ENCODE assay signal across 16 cellular contexts in genomic region chr6:163841326-163841725, GRCh38.
DNase-seq lines count a peak whose midpoint lies in the region; ATAC-seq and TF ChIP-seq lines count a peak whose summit lies in the region.
"Had no signal": no experiment of that assay in that cellular context is flagged by ENCODE, and none has a peak within 500 bp of the region (broad histone marks: within the 10 kb centered on the region; RNA-seq: fewer than 3 reads in every experiment).

No MANE protein-coding gene starts in this region.

- no peak overlapping the region for H2BK120ac ChIP-seq in neuronal stem cell (ENCODE audit: low read depth, low read length)

- peak; percentile 6 to 17 for ATAC-seq in natural killer cell treated with Interleukin-12 subunit alpha and Interleukin-12 subunit beta and Interleukin-15 and Interleukin-18, amount 100 ng/mL, for 72 hours
- ATAC-seq in natural killer cell = no peak
- ATAC-seq: HepG2 had no signal

- no peaks in the 10 kb centered on the region for H3K9me3 Mint-ChIP-seq in natural killer cell treated with Interleukin-12 subunit alpha and Interleukin-12 subunit beta and Interleukin-15 and Interleukin-18, amount 100 ng/mL, for 72 hours
- no peaks in the 10 kb centered on the region for H3K9me3 Mint-ChIP-seq in natural killer cell

- no peak overlapping the region for H2BK15ac ChIP-seq in neuronal stem cell (ENCODE audit: low read length)

- H3K27ac Mint-ChIP-seq in natural killer cell treated with Interleukin-12 subunit alpha and Interleukin-12 subunit beta and Interleukin-15 and Interleukin-18, amount 100 ng/mL, for 72 hours = no peak overlapping the region
- H3K27ac Mint-ChIP-seq in natural killer cell = no peak overlapping the region
- H3K27ac Mint-ChIP-seq: CD4-positive, CD25-positive, alpha-beta regulatory T cell; HFFc6 had no signal

- no peak overlapping the region for H3K4me2 ChIP-seq in neuronal stem cell (ENCODE audit: insufficient read depth, low read length, poor library complexity, severe bottlenecking)
- H3K4me2 ChIP-seq: BLaER1 had no signal

- H2BK5ac ChIP-seq in neuronal stem cell (ENCODE audit: low read length) = no peak overlapping the region

- no peaks in the 10 kb centered on the region for H3K36me3 ChIP-seq in neuronal stem cell (replicated peaks in 1 of 2; ENCODE audit: control insufficient read depth in 2 of 2, insufficient read depth in 2 of 2, low read length in 2 of 2)
- no peaks in the 10 kb centered on the region for H3K36me3 ChIP-seq in effector memory CD4-positive, alpha-beta T cell (ENCODE audit: control insufficient read depth, insufficient read depth, low read length)
- H3K36me3 ChIP-seq: BLaER1 had no signal

- H3K27me3 Mint-ChIP-seq in natural killer cell treated with Interleukin-12 subunit alpha and Interleukin-12 subunit beta and Interleukin-15 and Interleukin-18, amount 100 ng/mL, for 72 hours = peaks cover 0 to 15% of the 10 kb centered on the region in 2 donors
- peaks cover 6 to 21% of the 10 kb centered on the region in 2 donors for H3K27me3 Mint-ChIP-seq in natural killer cell (ENCODE audit: low read depth in 2 of 2)

- DNase-seq in natural killer cell treated with Interleukin-12 subunit alpha and Interleukin-12 subunit beta and Interleukin-15 and Interleukin-18, amount 100 ng/mL, for 72 hours (ENCODE audit: low spot score) = no peak
- DNase-seq in natural killer cell = no peak
- peak; percentile 9 for DNase-seq in epithelial cell of esophagus (ENCODE audit: low read depth)
- DNase-seq in neuronal stem cell (ENCODE audit: low spot score) = no peak
- DNase-seq in activated CD4-positive, alpha-beta T cell treated with anti-CD3 and anti-CD28 coated beads, Interleukin-2, amount 50 U/mL, for 1 hour = no peak
- DNase-seq in effector memory CD4-positive, alpha-beta T cell = no peak
- DNase-seq in NCI-H774 (lab: John Stamatoyannopoulos, UW) = no peak
- DNase-seq: 8988T; AML-193; CD4-positive, CD25-positive, alpha-beta regulatory T cell; DMS79 treated with DMSO at 0.1 percent for 48 hours; GF-D8; HCEC 1CT; HFFc6 had no signal

- H3K4me1 ChIP-seq in neuronal stem cell (ENCODE audit: control insufficient read depth in 2 of 2, insufficient read depth in 1 of 2, low read depth in 1 of 2, low read length in 2 of 2) = peaks cover 9 to 25% of the 10 kb centered on the region in 2 donors
- no peaks in the 10 kb centered on the region for H3K4me1 ChIP-seq in effector memory CD4-positive, alpha-beta T cell (ENCODE audit: control insufficient read depth, insufficient read depth, low read length, poor library complexity, severe bottlenecking)
- H3K4me1 ChIP-seq: BLaER1 had no signal

- H3K4ac ChIP-seq in neuronal stem cell (ENCODE audit: low read length) = no peak overlapping the region

- H3K4me3 ChIP-seq in epithelial cell of esophagus (ENCODE audit: low read length) (no peak overlapping the region), neuronal stem cell (ENCODE audit: low read length in 2 of 2) (no peak overlapping the region)
- no peak overlapping the region for H3K4me3 ChIP-seq in effector memory CD4-positive, alpha-beta T cell (ENCODE audit: insufficient read depth, low read depth, low read length, poor library complexity, severe bottlenecking)
- H3K4me3 ChIP-seq: BLaER1 had no signal

- H2AK5ac ChIP-seq in neuronal stem cell (ENCODE audit: low read depth, low read length) = peak overlapping the region; percentile 58

- no peak overlapping the region for H2AFZ ChIP-seq in neuronal stem cell (ENCODE audit: low read length)

- intact Hi-C loops in natural killer cell (cut with micrococcal nuclease) = no loop called here

- WGBS in neuronal stem cell (ENCODE audit: extremely low coverage in 2 of 2, insufficient read length in 2 of 2, insufficient replicate concordance in 1 of 2), 2 donors = no CpG with 5 or more reads among the region's 2 CpGs

- H3K18ac ChIP-seq in neuronal stem cell (ENCODE audit: low read length) = no peak overlapping the region

- H2BK12ac ChIP-seq in neuronal stem cell (ENCODE audit: low read length) = no peak overlapping the region

- no peak overlapping the region for H4K8ac ChIP-seq in neuronal stem cell (ENCODE audit: low read depth, low read length)

- H3K9me3 ChIP-seq in neuronal stem cell (replicated peaks in 1 of 2; ENCODE audit: control insufficient read depth in 2 of 2, insufficient read depth in 1 of 2, low read depth in 1 of 2, low read length in 2 of 2) = peaks cover 9 to 11% of the 10 kb centered on the region in 2 donors
- H3K9me3 ChIP-seq in effector memory CD4-positive, alpha-beta T cell (ENCODE audit: control insufficient read depth, low read length) = peaks cover 5% of the 10 kb centered on the region

- TF ChIP-seq CTCF in natural killer cell (IDR thresholded peaks at IDR 0.05) (no peak), epithelial cell of esophagus (IDR thresholded peaks at IDR 0.05; ENCODE audit: insufficient read depth, low read depth, low read length, missing control alignments) (no peak)

- peaks cover 8% of the 10 kb centered on the region for H3K36me3 Mint-ChIP-seq in natural killer cell treated with Interleukin-12 subunit alpha and Interleukin-12 subunit beta and Interleukin-15 and Interleukin-18, amount 100 ng/mL, for 72 hours
- H3K36me3 Mint-ChIP-seq in natural killer cell = peaks cover 9% of the 10 kb centered on the region
- H3K36me3 Mint-ChIP-seq: CD4-positive, CD25-positive, alpha-beta regulatory T cell had no signal

- H3K4me1 Mint-ChIP-seq in natural killer cell treated with Interleukin-12 subunit alpha and Interleukin-12 subunit beta and Interleukin-15 and Interleukin-18, amount 100 ng/mL, for 72 hours (ENCODE audit: low read depth in 2 of 2) = no peaks in the 10 kb centered on the region
- no peaks in the 10 kb centered on the region for H3K4me1 Mint-ChIP-seq in natural killer cell
- H3K4me1 Mint-ChIP-seq: CD4-positive, CD25-positive, alpha-beta regulatory T cell had no signal

- no peak overlapping the region for H3K27ac ChIP-seq in neuronal stem cell (replicated peaks; ENCODE audit: low read length)
- no peak overlapping the region for H3K27ac ChIP-seq in effector memory CD4-positive, alpha-beta T cell (ENCODE audit: insufficient read depth, low read length, poor library complexity, severe bottlenecking)
- H3K27ac ChIP-seq: BLaER1 had no signal

- H3K79me1 ChIP-seq in neuronal stem cell (ENCODE audit: low read depth, low read length) = no peaks in the 10 kb centered on the region

- no peak overlapping the region for H3K4me3 Mint-ChIP-seq in natural killer cell treated with Interleukin-12 subunit alpha and Interleukin-12 subunit beta and Interleukin-15 and Interleukin-18, amount 100 ng/mL, for 72 hours
- H3K4me3 Mint-ChIP-seq in natural killer cell = no peak overlapping the region
- H3K4me3 Mint-ChIP-seq: CD4-positive, CD25-positive, alpha-beta regulatory T cell; HFFc6 had no signal

- no peak overlapping the region for H3K9ac ChIP-seq in neuronal stem cell (ENCODE audit: low read depth, low read length, poor library complexity)
- H3K9ac ChIP-seq: BLaER1 had no signal

- peak overlapping the region; percentile 61 for H3K23ac ChIP-seq in neuronal stem cell (ENCODE audit: low read depth, low read length, poor library complexity)

- H3K27me3 ChIP-seq in neuronal stem cell (ENCODE audit: control insufficient read depth in 3 of 3, insufficient read depth in 3 of 3, low read depth in 1 of 3, low read length in 3 of 3) = no peaks in the 10 kb centered on the region
- no peaks in the 10 kb centered on the region for H3K27me3 ChIP-seq in effector memory CD4-positive, alpha-beta T cell (replicated peaks; ENCODE audit: control insufficient read depth, insufficient read depth, low read length, poor library complexity, severe bottlenecking)
- H3K27me3 ChIP-seq: BLaER1 had no signal

- H4K91ac ChIP-seq in neuronal stem cell (ENCODE audit: low read depth, low read length, poor library complexity) = no peak overlapping the region

- H3K14ac ChIP-seq in neuronal stem cell (ENCODE audit: low read length) = no peak overlapping the region

Comparison
In these comparisons a context has a peak if more than half of its experiments do, and no peak if none do; other contexts are left out.
1. ATAC-seq: peak in natural killer cell treated with Interleukin-12 subunit alpha and Interleukin-12 subunit beta and Interleukin-15 and Interleukin-18, amount 100 ng/mL, for 72 hours (2 of 2); none in natural killer cell (0 of 3).